14 cellular contexts compared by ENCODE assay signal in the genomic region with DNA sequence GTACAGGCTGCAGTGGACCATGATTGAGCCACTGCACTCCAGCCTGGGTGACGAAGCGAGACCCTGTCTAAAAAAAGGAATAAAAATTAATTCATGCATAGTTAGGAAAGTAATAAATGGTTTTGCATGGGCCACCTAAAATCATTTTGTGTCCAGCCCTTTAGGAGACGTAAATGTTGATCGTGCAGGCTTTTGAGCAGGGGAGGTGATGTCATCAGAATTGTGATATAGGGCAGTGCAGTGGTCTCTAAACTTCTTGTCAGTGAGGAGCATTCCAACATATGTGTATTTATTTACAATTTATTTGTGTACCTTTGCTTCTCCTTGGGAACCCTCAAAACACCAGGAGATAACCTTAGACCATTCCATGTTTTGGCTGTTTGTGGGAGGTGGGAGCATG. TPM values are rescaled to one million over a fixed set of nuclear protein-coding genes. Genes with fewer than 3 reads are reported as not detected.
DNase-seq lines count a peak whose midpoint lies in the region; ATAC-seq and TF ChIP-seq lines count a peak whose summit lies in the region.
"Had no signal": no experiment of that assay in that cellular context is flagged by ENCODE, and none has a peak within 500 bp of the region (broad histone marks: within the 10 kb centered on the region; RNA-seq: fewer than 3 reads in every experiment).

No MANE protein-coding gene starts in this region.

- H3K36me3 Mint-ChIP-seq in activated T-cell treated with anti-CD3 and anti-CD28 coated beads, Interleukin-2, amount 50 U/mL, for 24 hours (ENCODE audit: low read depth), result peaks cover 30% of the 10 kb centered on the region
- no peaks in the 10 kb centered on the region for H3K36me3 Mint-ChIP-seq in T-cell
- H3K36me3 Mint-ChIP-seq in stimulated activated effector memory CD8-positive, alpha-beta T cell treated with anti-CD3 and anti-CD28 coated beads, Interleukin-12 subunit alpha, Interleukin-12 subunit beta, amount 100 ng/mL, for 72 hours, result peaks cover 28% of the 10 kb centered on the region

- no peaks in the 10 kb centered on the region for H3K36me3 ChIP-seq in hepatocyte (replicated peaks; ENCODE audit: insufficient read depth, low read depth)

- WGBS in hepatocyte (ENCODE audit: low lambda C conversion rate, missing lambda C conversion rate), result 83% methylated on average over 4 of the region's 4 CpGs

- no peaks in the 10 kb centered on the region for H3K27me3 ChIP-seq in hepatocyte
- H3K27me3 ChIP-seq: MG63, SJCRH30 had no signal

- no peaks in the 10 kb centered on the region for H3K9me2 ChIP-seq in hepatocyte (replicated peaks; ENCODE audit: insufficient read depth)

- peaks cover 59% of the 10 kb centered on the region for H3K4me1 Mint-ChIP-seq in activated T-cell treated with anti-CD3 and anti-CD28 coated beads, Interleukin-2, amount 50 U/mL, for 24 hours (ENCODE audit: low read depth)
- H3K4me1 Mint-ChIP-seq in T-cell, result peaks cover 59 to 67% (median 59%) of the 10 kb centered on the region in 3 donors
- H3K4me1 Mint-ChIP-seq in stimulated activated effector memory CD8-positive, alpha-beta T cell treated with anti-CD3 and anti-CD28 coated beads, Interleukin-12 subunit alpha, Interleukin-12 subunit beta, amount 100 ng/mL, for 72 hours, result peaks cover 58% of the 10 kb centered on the region

- DNase-seq in activated T-cell treated with anti-CD3 and anti-CD28 coated beads, Interleukin-2, amount 50 U/mL, for 24 hours, result no peak
- no peak for DNase-seq in activated T-cell treated with anti-CD3 and anti-CD28 coated beads, Interleukin-2, amount 50 U/mL, for 1 hour
- DNase-seq in T-cell (no peak), hepatocyte (ENCODE audit: low spot score) (no peak), dedifferentiated amniotic fluid mesenchymal stem cell (ENCODE audit: extremely low spot score) (no peak)
- no peak for DNase-seq in stimulated activated effector memory CD8-positive, alpha-beta T cell treated with anti-CD3 and anti-CD28 coated beads, Interleukin-12 subunit alpha, Interleukin-12 subunit beta, amount 100 ng/mL, for 72 hours (ENCODE audit: low spot score in 2 of 2)
- DNase-seq: DMS153, mammary epithelial cell, MG63, SJCRH30 had no signal

- POLR2A ChIA-PET in T-cell (lab: Charles Lee), result interaction anchor here in 1 of 2 donors (0.5 to 0.6 kb wide), 2 partner anchors 10 to 862 kb away, joined by 3 to 8 read pairs; no protein-coding TSS in a partner anchor

- peak overlapping the region; percentile 89 for H3K4me3 Mint-ChIP-seq in activated T-cell treated with anti-CD3 and anti-CD28 coated beads, Interleukin-2, amount 50 U/mL, for 24 hours
- peak overlapping the region; percentile 39 to 87 (median 47) for H3K4me3 Mint-ChIP-seq in T-cell
- peak overlapping the region; percentile 84 for H3K4me3 Mint-ChIP-seq in stimulated activated effector memory CD8-positive, alpha-beta T cell treated with anti-CD3 and anti-CD28 coated beads, Interleukin-12 subunit alpha, Interleukin-12 subunit beta, amount 100 ng/mL, for 72 hours
- H3K4me3 Mint-ChIP-seq: WTC11 had no signal

- H3K79me2 ChIP-seq in hepatocyte, result peaks cover 85% of the 10 kb centered on the region

- H3K9me3 Mint-ChIP-seq in activated T-cell treated with anti-CD3 and anti-CD28 coated beads, Interleukin-2, amount 50 U/mL, for 24 hours, result no peaks in the 10 kb centered on the region
- no peaks in the 10 kb centered on the region for H3K9me3 Mint-ChIP-seq in T-cell
- H3K9me3 Mint-ChIP-seq in stimulated activated effector memory CD8-positive, alpha-beta T cell treated with anti-CD3 and anti-CD28 coated beads, Interleukin-12 subunit alpha, Interleukin-12 subunit beta, amount 100 ng/mL, for 72 hours, result no peaks in the 10 kb centered on the region
- H3K9me3 Mint-ChIP-seq: WTC11 had no signal

- H3K4me3 ChIP-seq in hepatocyte, result no peak overlapping the region
- H3K4me3 ChIP-seq: MG63, SJCRH30 had no signal

- peaks cover 15% of the 10 kb centered on the region for H3K4me1 ChIP-seq in hepatocyte (ENCODE audit: insufficient read depth)

- no peak overlapping the region for H2AFZ ChIP-seq in hepatocyte

- H3K9me3 ChIP-seq in hepatocyte (ENCODE audit: low read depth), result no peaks in the 10 kb centered on the region
- H3K9me3 ChIP-seq: MG63, SJCRH30 had no signal

- H3K4me2 ChIP-seq in hepatocyte, result peak overlapping the region; percentile 90

- no peak for TF ChIP-seq CTCF in hepatocyte (IDR thresholded peaks at IDR 0.05; ENCODE audit: poor library complexity)

- H3K27ac Mint-ChIP-seq in activated T-cell treated with anti-CD3 and anti-CD28 coated beads, Interleukin-2, amount 50 U/mL, for 24 hours, result peak overlapping the region; percentile 89
- H3K27ac Mint-ChIP-seq in T-cell, result peak overlapping the region; percentile 84 to 88
- H3K27ac Mint-ChIP-seq in stimulated activated effector memory CD8-positive, alpha-beta T cell treated with anti-CD3 and anti-CD28 coated beads, Interleukin-12 subunit alpha, Interleukin-12 subunit beta, amount 100 ng/mL, for 72 hours, result peak overlapping the region; percentile 82
- H3K27ac Mint-ChIP-seq: WTC11 had no signal

- H3K27me3 Mint-ChIP-seq in activated T-cell treated with anti-CD3 and anti-CD28 coated beads, Interleukin-2, amount 50 U/mL, for 24 hours, result no peaks in the 10 kb centered on the region
- H3K27me3 Mint-ChIP-seq in T-cell, result no peaks in the 10 kb centered on the region

- H4K20me1 ChIP-seq in hepatocyte (ENCODE audit: insufficient read depth, poor library complexity, severe bottlenecking), result peaks cover 52% of the 10 kb centered on the region

- CTCF ChIA-PET in T-cell (lab: Charles Lee), result interaction anchor here in 1 of 2 donors (0.6 to 0.7 kb wide), 2 partner anchors 85 to 93 kb away, joined by 3 read pairs; no protein-coding TSS in a partner anchor

- H3K27ac ChIP-seq in hepatocyte, result no peak overlapping the region
- H3K27ac ChIP-seq: HL-60, SJCRH30 had no signal

- ATAC-seq in T-cell (replicated peaks in 1 of 4) (no peak), GM18520 (IDR thresholded peaks at IDR 0.05; ENCODE audit: unreplicated experiment) (no peak), HG03354 (IDR thresholded peaks at IDR 0.05; ENCODE audit: poor library complexity, severe bottlenecking, unreplicated experiment) (no peak)
- no peak for ATAC-seq in stimulated activated effector memory CD8-positive, alpha-beta T cell treated with anti-CD3 and anti-CD28 coated beads, Interleukin-12 subunit alpha, Interleukin-12 subunit beta, amount 100 ng/mL, for 72 hours
- ATAC-seq: WTC11 had no signal

RNA-seq across cellular contexts. Expression of gene SMARCA4, which starts 3.0 kb away (rescaled TPM):
- total RNA-seq in T-cell, result 100 to 1,000 TPM in 4 of 5 donors, 10 to 100 TPM in 1; 93.4 to 114 (median 109) TPM
- total RNA-seq in hepatocyte, result 36.9 and 80.7 TPM in 2 replicates
- 93.4 and 108 TPM in 2 replicates for polyA plus RNA-seq in hepatocyte

RNA-seq across cellular contexts. Expression of gene TIMM29, which starts 35.3 kb away (rescaled TPM):
- total RNA-seq in T-cell, result 10 to 100 TPM; 19.2 to 40.4 (median 37.2) TPM
- 19.4 and 36.2 TPM in 2 replicates for total RNA-seq in hepatocyte
- 23.0 and 24.1 TPM in 2 replicates for polyA plus RNA-seq in hepatocyte

RNA-seq across cellular contexts. Expression of gene YIPF2, which starts 35.4 kb away (rescaled TPM):
- total RNA-seq in T-cell, result 10 to 100 TPM; 21.2 to 34.3 (median 31.5) TPM
- 115 and 123 TPM in 2 replicates for total RNA-seq in hepatocyte
- 80.3 and 88.3 TPM in 2 replicates for polyA plus RNA-seq in hepatocyte
